ENCODE assay signal across 8 cellular contexts in the genomic region with DNA sequence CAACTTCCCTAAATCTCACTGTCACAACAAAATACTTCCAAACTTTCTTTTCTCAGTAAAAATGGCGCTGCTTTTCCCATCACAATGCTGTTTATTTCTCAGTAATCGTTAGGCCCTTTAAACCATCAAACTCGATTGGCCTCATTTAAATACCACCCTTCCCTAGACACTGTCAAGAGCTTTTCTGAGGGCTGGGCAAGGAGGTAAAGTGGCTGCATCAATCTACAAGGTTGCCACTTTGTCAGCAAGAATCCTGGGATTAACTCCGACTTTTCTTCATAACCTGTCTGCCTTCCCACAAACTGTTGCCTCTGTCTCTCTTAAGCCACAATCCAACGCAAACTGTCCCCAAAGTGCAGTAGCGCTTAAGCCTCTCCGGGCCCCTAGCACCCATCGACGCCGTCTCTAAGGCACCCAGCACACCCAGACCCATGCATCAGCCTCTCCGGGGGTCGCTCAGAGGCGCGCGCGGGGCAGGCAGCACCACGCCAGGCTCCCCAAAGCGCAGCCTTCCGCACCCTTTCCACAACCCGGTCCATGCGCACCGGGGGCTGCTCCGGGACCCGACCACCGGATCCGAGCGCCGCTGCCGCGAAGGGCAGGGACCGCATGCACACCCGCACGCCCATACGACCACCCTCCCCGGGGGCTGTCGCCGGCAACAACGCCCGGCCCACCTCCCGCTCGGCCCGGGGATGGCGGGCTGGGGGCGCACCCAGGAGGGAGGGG. TPM values are rescaled to one million over a fixed set of nuclear protein-coding genes. Genes with fewer than 3 reads are reported as not detected.
DNase-seq lines count a peak whose midpoint lies in the region; TF ChIP-seq lines count a peak whose summit lies in the region.

No MANE protein-coding gene starts in this region.

- H3K4me2 ChIP-seq in GM23248 (ENCODE audit: unreplicated experiment), result peak overlapping the region; percentile 87
- peak overlapping the region; percentile 92 for H3K4me2 ChIP-seq in smooth muscle cell

- WGBS in GM23248 (ENCODE audit: low coverage in 1 of 2, low lambda C conversion rate in 2 of 2, missing lambda C conversion rate in 2 of 2), 2 experiments, result 3 to 7% methylated on average over 28 to 34 of the region's 44 CpGs
- under 1% methylated on average over 41 of the region's 44 CpGs for WGBS in smooth muscle cell (ENCODE audit: low lambda C conversion rate)

- H3K4me1 Mint-ChIP-seq in MCF 10A (ENCODE audit: insufficient read depth, unreplicated experiment), result peaks cover 38% of the 10 kb centered on the region

- H3K9me2 ChIP-seq in GM23248 (ENCODE audit: insufficient read depth), result no peaks in the 10 kb centered on the region

- peak overlapping the region; percentile 83 for H3K4me3 Mint-ChIP-seq in MCF 10A (ENCODE audit: unreplicated experiment)

- H3K36me3 ChIP-seq in GM23248 (ENCODE audit: low read depth), result no peaks in the 10 kb centered on the region
- H3K36me3 ChIP-seq in Peyer's patch, result no peaks in the 10 kb centered on the region
- no peaks in the 10 kb centered on the region for H3K36me3 ChIP-seq in smooth muscle cell (ENCODE audit: low read depth)

- DNase-seq in GM23248, result peak; percentile 48
- DNase-seq in Peyer's patch, result peak in 1 of 3 donors; percentile 54
- peak; percentile 48 for DNase-seq in MCF 10A (ENCODE audit: unreplicated experiment)
- peak; percentile 22 for DNase-seq in iris pigment epithelial cell (ENCODE audit: low read depth)
- no peak for DNase-seq in smooth muscle cell (lab: John Stamatoyannopoulos, UW; ENCODE audit: unreplicated experiment)
- DNase-seq in epidermal melanocyte (ENCODE audit: insufficient read length, low spot score), result no peak
- DNase-seq in NK-92 (lab: John Stamatoyannopoulos, UW; ENCODE audit: unreplicated experiment), result no peak

- no TSS peak for BruUV-seq in MCF 10A (replicated peaks; lab: Mats Ljungman, UMichigan)

- peak overlapping the region; percentile 65 for H3K27ac Mint-ChIP-seq in MCF 10A (ENCODE audit: low read depth, unreplicated experiment)

- CTCF ChIA-PET in MCF 10A (lab: Yijun Ruan, JAX), result interaction anchor here (0.6 to 0.7 kb wide), 4 partner anchors 105 to 152 kb away, joined by 3 to 4 read pairs (median 4); no protein-coding TSS in a partner anchor

- H3K27ac ChIP-seq in C4-2B, result peak overlapping the region; percentile 91
- peak overlapping the region; percentile 17; the same call in 1 of the 2 replicates for H3K27ac ChIP-seq in GM23248
- peak overlapping the region; percentile 32 to 80 (median 70) for H3K27ac ChIP-seq in Peyer's patch
- H3K27ac ChIP-seq in smooth muscle cell (ENCODE audit: low read depth), result no peak overlapping the region

- intact Hi-C loops in MCF 10A (cut with micrococcal nuclease), result loop anchor here (1.0 to 10.0 kb wide), 4 partner anchors 110 to 232 kb away; no protein-coding TSS in a partner anchor

- H2AFZ ChIP-seq in GM23248 (peak overlapping the region; percentile 81), smooth muscle cell (ENCODE audit: low read depth) (peak overlapping the region; percentile 52)

- no peaks in the 10 kb centered on the region for H3K27me3 ChIP-seq in GM23248 (replicated peaks; ENCODE audit: insufficient read depth)
- no peaks in the 10 kb centered on the region for H3K27me3 ChIP-seq in Peyer's patch
- no peaks in the 10 kb centered on the region for H3K27me3 ChIP-seq in smooth muscle cell (ENCODE audit: low read depth)

- in situ Hi-C loops in GM23248 (cut with MboI), result no loop called here

- no peaks in the 10 kb centered on the region for H3K9me3 Mint-ChIP-seq in MCF 10A (ENCODE audit: unreplicated experiment)

- H3K36me3 Mint-ChIP-seq in MCF 10A (ENCODE audit: insufficient read depth, unreplicated experiment), result no peaks in the 10 kb centered on the region

- peaks cover 54% of the 10 kb centered on the region for H3K79me2 ChIP-seq in GM23248 (ENCODE audit: insufficient read depth)
- H3K79me2 ChIP-seq in smooth muscle cell (ENCODE audit: low read depth), result peaks cover 53% of the 10 kb centered on the region

- H3K27me3 Mint-ChIP-seq in MCF 10A (ENCODE audit: insufficient read depth, unreplicated experiment), result no peaks in the 10 kb centered on the region

- H3K9me3 ChIP-seq in GM23248 (ENCODE audit: low read depth) (no peaks in the 10 kb centered on the region), Peyer's patch (no peaks in the 10 kb centered on the region), smooth muscle cell (replicated peaks; ENCODE audit: low read depth) (no peaks in the 10 kb centered on the region)

- H3F3A ChIP-seq in GM23248 (ENCODE audit: insufficient read depth), result peaks cover 15% of the 10 kb centered on the region
- H3F3A ChIP-seq in smooth muscle cell (ENCODE audit: low read depth), result peaks cover 3% of the 10 kb centered on the region

- no peak for TF ChIP-seq POLR2A in Peyer's patch (IDR thresholded peaks at IDR 0.05)

- H4K20me1 ChIP-seq in GM23248 (ENCODE audit: insufficient read depth) (no peaks in the 10 kb centered on the region), smooth muscle cell (ENCODE audit: low read depth) (peaks cover 47% of the 10 kb centered on the region)

- H3K4me3 ChIP-seq in GM23248, result peak overlapping the region; percentile 93
- H3K4me3 ChIP-seq in Peyer's patch, result peak overlapping the region; percentile 58 to 87 (median 72)
- H3K4me3 ChIP-seq in smooth muscle cell, result peak overlapping the region; percentile 81

- H3K4me1 ChIP-seq in GM23248 (ENCODE audit: insufficient read depth) (peaks cover 38% of the 10 kb centered on the region), Peyer's patch (peaks cover 0 to 10% (median 4%) of the 10 kb centered on the region in 4 donors), smooth muscle cell (ENCODE audit: low read depth) (peaks cover 10% of the 10 kb centered on the region)

- H3K9ac ChIP-seq in GM23248 (peak overlapping the region; percentile 84), smooth muscle cell (ENCODE audit: low read depth) (no peak overlapping the region)

- no peak for TF ChIP-seq CTCF in C4-2B (conservative IDR thresholded peaks at IDR 0.05)
- no peak for TF ChIP-seq CTCF in Peyer's patch (IDR thresholded peaks at IDR 0.05)
- no peak for TF ChIP-seq CTCF in MCF 10A (IDR thresholded peaks at IDR 0.05; ENCODE audit: unreplicated experiment)
- TF ChIP-seq CTCF in smooth muscle cell (IDR thresholded peaks at IDR 0.05; ENCODE audit: borderline replicate concordance, insufficient read depth, poor library complexity, severe bottlenecking), result no peak

- POLR2A ChIA-PET in MCF 10A (lab: Yijun Ruan, JAX), result interaction anchor here (0.6 to 2.9 kb wide), 16 partner anchors 9 to 635 kb away, joined by 3 to 38 read pairs (median 4); no protein-coding TSS in a partner anchor

RNA-seq across cellular contexts. Expression of a gene that starts 0.7 kb away (rescaled TPM):
- 87.4 and 116 TPM in 2 replicates for total RNA-seq in GM23248 (2014; rRNA removed; shearing (Covaris generic))
- polyA plus RNA-seq in GM23248 (2016; fragmentation: Nextera tagmentation; extraction: Ambion mirVana) (103 and 107 TPM in 2 replicates), smooth muscle cell (32.6 and 35.2 TPM in 2 replicates)
- total RNA-seq in Peyer's patch (10 to 100 TPM; 12.5 to 33.0 (median 20.7) TPM), MCF 10A (2022) (30.1 and 34.7 TPM in 2 replicates), smooth muscle cell (24.1 and 49.5 TPM in 2 replicates)

Comparison
In these comparisons a context has a peak if more than half of its experiments do, and no peak if none do; other contexts are left out.
1. DNase-seq: peak in GM23248 (single experiment), MCF 10A (single experiment) and iris pigment epithelial cell (single experiment); none in smooth muscle cell (single experiment), epidermal melanocyte (single experiment) and NK-92 (single experiment).
2. Peak in every context shown above with its lines, with median percentiles within 50 percentile points of each other: H3K4me3 ChIP-seq.